1 cellular context compared by ENCODE assay signal in genomic region chr19:49497047-49497789, GRCh38.
TF ChIP-seq lines count a peak whose summit lies in the region.

No MANE protein-coding gene starts in this region.

TF ChIP-seq in endothelial cell of umbilical vein, 7 proteins besides CTCF, POLR2A, EP300 and RAD21:
- TF ChIP-seq FOS (IDR thresholded peaks at IDR 0.05; ENCODE audit: borderline replicate concordance, insufficient read depth, low read length): no peak
- no peak for TF ChIP-seq GATA2 (IDR thresholded peaks at IDR 0.05; ENCODE audit: insufficient read depth, insufficient read length, low read depth, low read length)
- TF ChIP-seq MAX (IDR thresholded peaks at IDR 0.05; ENCODE audit: insufficient read depth, insufficient read length): peak; percentile 48
- peak; percentile 66 for TF ChIP-seq MYC (IDR thresholded peaks at IDR 0.05; ENCODE audit: low read depth, low read length)
TF ChIP-seq in endothelial cell of umbilical vein: peak in this region for 2.
